ENCODE assay signal across 3 cellular contexts in genomic region chr15:41383974-41384749, GRCh38. TPM values are rescaled to one million over a fixed set of nuclear protein-coding genes. Genes with fewer than 3 reads are reported as not detected.
"Had no signal": no experiment of that assay in that cellular context is flagged by ENCODE, and none has a peak within 500 bp of the region (broad histone marks: within the 10 kb centered on the region; RNA-seq: fewer than 3 reads in every experiment).

No MANE protein-coding gene starts in this region.

RNA-seq across cellular contexts. Expression of gene OIP5, which starts 51.8 kb away (rescaled TPM):
- total RNA-seq: thoracic aorta, ureter, vagina had no signal
